8 cellular contexts compared by ENCODE assay signal in the genomic region with DNA sequence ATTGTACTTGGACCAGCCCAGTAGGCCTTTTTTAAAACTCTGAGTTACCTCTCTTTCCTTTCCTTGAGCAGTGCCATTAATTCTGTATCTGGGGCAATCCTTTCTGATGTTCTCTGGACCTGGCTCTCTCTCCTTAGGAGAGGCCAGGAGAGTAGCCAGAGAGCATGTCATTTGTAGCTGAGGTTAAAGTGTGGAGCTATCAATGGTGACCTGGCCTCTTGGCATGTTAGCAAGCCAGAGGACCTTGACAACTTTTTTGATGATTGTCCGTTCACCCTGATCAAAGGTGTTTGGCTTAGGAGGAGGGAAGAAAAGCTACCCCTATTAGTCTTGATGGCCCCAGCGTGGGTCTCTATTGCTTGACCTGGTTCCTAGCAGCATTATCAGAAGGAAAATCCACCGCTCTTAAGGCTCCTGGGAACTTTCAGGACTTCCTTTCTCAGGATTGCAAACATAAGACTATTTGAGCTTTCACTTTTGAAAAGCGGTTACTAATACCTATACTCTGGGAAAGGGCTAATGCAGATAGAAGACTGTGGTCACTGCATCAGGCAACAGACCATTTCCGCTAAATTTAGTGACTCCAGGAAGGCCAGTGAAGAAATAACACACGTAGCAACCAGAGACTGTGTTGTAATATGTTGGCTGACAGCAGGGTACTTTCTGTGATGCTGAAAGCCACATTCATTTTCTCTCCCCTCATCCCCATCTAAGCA. TPM values are rescaled to one million over a fixed set of nuclear protein-coding genes. Genes with fewer than 3 reads are reported as not detected.
DNase-seq lines count a peak whose midpoint lies in the region; FAIRE-seq and TF ChIP-seq lines count a peak whose summit lies in the region.

No MANE protein-coding gene starts in this region.

- no peak overlapping the region for H3K4me3 Mint-ChIP-seq in neural progenitor cell

- no peaks in the 10 kb centered on the region for H3K9me3 Mint-ChIP-seq in neural progenitor cell

- no peak overlapping the region for H2AFZ ChIP-seq in neural progenitor cell (replicated peaks)

- H3K9me3 ChIP-seq in duodenal mucosa (ENCODE audit: control insufficient read depth in 1 of 2, low read length in 2 of 2): no peaks in the 10 kb centered on the region
- H3K9me3 ChIP-seq in neural progenitor cell (ENCODE audit: low read depth): no peaks in the 10 kb centered on the region

- H3K36me3 ChIP-seq in duodenal mucosa (ENCODE audit: control insufficient read depth in 1 of 2, insufficient read depth in 2 of 2, low read length in 2 of 2) (peaks cover 0 to 12% of the 10 kb centered on the region in 2 donors), neural progenitor cell (no peaks in the 10 kb centered on the region)

- peaks cover 29% of the 10 kb centered on the region for H3F3A ChIP-seq in neural progenitor cell (ENCODE audit: low read depth)

- no peak for TF ChIP-seq CTCF in neural progenitor cell (IDR thresholded peaks at IDR 0.05)

- DNase-seq in CD1c-positive myeloid dendritic cell (ENCODE audit: extremely low spot score) (peak; percentile 85), NCI-H69 (lab: John Stamatoyannopoulos, UW) (peak; percentile 32), neural progenitor cell (ENCODE audit: low spot score) (no peak), cortex of kidney (lab: John Stamatoyannopoulos, UW) (no peak), cerebellar cortex (ENCODE audit: low spot score) (no peak), iPS-NIHi11 (ENCODE audit: low spot score) (no peak), H54 (ENCODE audit: insufficient read length, low spot score) (no peak)

- H3K27me3 ChIP-seq in duodenal mucosa (ENCODE audit: control insufficient read depth in 1 of 2, insufficient read depth in 2 of 2, low read length in 2 of 2) (no peaks in the 10 kb centered on the region), neural progenitor cell (no peaks in the 10 kb centered on the region)

- H3K79me2 ChIP-seq in neural progenitor cell (ENCODE audit: low read depth): peaks cover 47% of the 10 kb centered on the region

- H3K27ac Mint-ChIP-seq in neural progenitor cell: no peak overlapping the region

- peaks cover 16% of the 10 kb centered on the region for H3K4me1 Mint-ChIP-seq in neural progenitor cell

- FAIRE-seq in H54 (lab: Jason Lieb, UNC): no peak

- TF ChIP-seq POLR2A in H54 (IDR thresholded peaks at IDR 0.05; ENCODE audit: low read depth, low read length): no peak

- peaks cover 33% of the 10 kb centered on the region for H4K20me1 ChIP-seq in neural progenitor cell (ENCODE audit: low read depth)

- no peaks in the 10 kb centered on the region for H3K36me3 Mint-ChIP-seq in neural progenitor cell

- H3K27me3 Mint-ChIP-seq in neural progenitor cell (ENCODE audit: insufficient read depth, low read depth): no peaks in the 10 kb centered on the region

- peaks cover 63 to 72% of the 10 kb centered on the region in 2 donors for H3K4me1 ChIP-seq in duodenal mucosa (ENCODE audit: control insufficient read depth in 1 of 2, insufficient read depth in 2 of 2, low read length in 2 of 2)
- H3K4me1 ChIP-seq in neural progenitor cell: peaks cover 24% of the 10 kb centered on the region

- H3K27ac ChIP-seq in duodenal mucosa (ENCODE audit: low read depth, low read length) (peak overlapping the region; percentile 81), neural progenitor cell (peak overlapping the region; percentile 85)

- H3K9ac ChIP-seq in duodenal mucosa (ENCODE audit: low read depth in 1 of 2, low read length in 2 of 2) (peak overlapping the region; percentile 52 to 61), neural progenitor cell (no peak overlapping the region)

- H3K4me3 ChIP-seq in duodenal mucosa (ENCODE audit: low read depth in 1 of 2, low read length in 2 of 2) (peak overlapping the region; percentile 11 to 60), neural progenitor cell (no peak overlapping the region)

- peak overlapping the region; percentile 55 for H3K4me2 ChIP-seq in neural progenitor cell

RNA-seq across cellular contexts. Expression of a gene that starts 18.2 kb away (rescaled TPM):
- total RNA-seq in neural progenitor cell (ENCODE audit: low replicate concordance): 28.1 and 45.8 TPM in 2 replicates

Comparison
In these comparisons a context has a peak if more than half of its experiments do, and no peak if none do; other contexts are left out.
1. DNase-seq: peak in CD1c-positive myeloid dendritic cell (single experiment) and NCI-H69 (single experiment); none in neural progenitor cell (single experiment), cortex of kidney (single experiment), cerebellar cortex (single experiment), iPS-NIHi11 (single experiment) and H54 (single experiment).